ENCODE assay signal across 22 cellular contexts in genomic region chr12:1620093-1620492, GRCh38. TPM values are rescaled to one million over a fixed set of nuclear protein-coding genes. Genes with fewer than 3 reads are reported as not detected.
DNase-seq lines count a peak whose midpoint lies in the region; ATAC-seq and TF ChIP-seq lines count a peak whose summit lies in the region.
"Had no signal": no experiment of that assay in that cellular context is flagged by ENCODE, and none has a peak within 500 bp of the region (broad histone marks: within the 10 kb centered on the region; RNA-seq: fewer than 3 reads in every experiment).

No MANE protein-coding gene starts in this region.

- no peaks in the 10 kb centered on the region for H3K79me2 ChIP-seq in OCI-LY3 (ENCODE audit: low read length)

- H3K9ac ChIP-seq in BLaER1 treated with 17β-estradiol and CSF1 and Interleukin-3, amounts not matched to agents 10 nM and 100 nM = no peak overlapping the region
- H3K9ac ChIP-seq in OCI-LY3 (ENCODE audit: low read length) = no peak overlapping the region
- H3K9ac ChIP-seq: BLaER1 had no signal

- no peak overlapping the region for H3K27ac ChIP-seq in BLaER1 treated with 17β-estradiol and CSF1 and Interleukin-3, amounts not matched to agents 10 nM and 100 nM
- H3K27ac ChIP-seq in OCI-LY3 (ENCODE audit: low read length) = no peak overlapping the region
- H3K27ac ChIP-seq: 22Rv1, BLaER1, Peyer's patch, SJCRH30 had no signal

- intact Hi-C loops in activated CD4-positive, alpha-beta T cell treated with anti-CD3 and anti-CD28 coated beads, Interleukin-2, amount 10 ng/mL, durations not matched to agents 24 days and 14 days (cut with micrococcal nuclease) = no loop called here

- H3K36me3 Mint-ChIP-seq in activated CD4-positive, alpha-beta T cell treated with anti-CD3 and anti-CD28 coated beads, Interleukin-2, amount 10 ng/mL, durations not matched to agents 24 days and 14 days (ENCODE audit: low read depth) = no peaks in the 10 kb centered on the region
- H3K36me3 Mint-ChIP-seq in central memory CD8-positive, alpha-beta T cell (ENCODE audit: insufficient read depth) = no peaks in the 10 kb centered on the region
- H3K36me3 Mint-ChIP-seq in nephron progenitor cell (ENCODE audit: low read depth) = peaks cover 15% of the 10 kb centered on the region
- H3K36me3 Mint-ChIP-seq: CD8-positive, alpha-beta T cell had no signal

- H3K4me3 Mint-ChIP-seq in activated CD4-positive, alpha-beta T cell treated with anti-CD3 and anti-CD28 coated beads, Interleukin-2, amount 10 ng/mL, durations not matched to agents 24 days and 14 days = no peak overlapping the region
- H3K4me3 Mint-ChIP-seq in central memory CD8-positive, alpha-beta T cell = no peak overlapping the region
- H3K4me3 Mint-ChIP-seq in nephron progenitor cell = no peak overlapping the region
- H3K4me3 Mint-ChIP-seq: CD8-positive, alpha-beta T cell had no signal

- no peaks in the 10 kb centered on the region for H3K27me3 ChIP-seq in BLaER1 treated with 17β-estradiol and CSF1 and Interleukin-3, amounts not matched to agents 10 nM and 100 nM
- H3K27me3 ChIP-seq in OCI-LY3 (ENCODE audit: low read depth, low read length) = peaks cover 5% of the 10 kb centered on the region; the same call in 1 of the 2 replicates
- H3K27me3 ChIP-seq: BLaER1, Peyer's patch, SJCRH30 had no signal

- peak overlapping the region; percentile 6 for H3K27ac Mint-ChIP-seq in activated CD4-positive, alpha-beta T cell treated with anti-CD3 and anti-CD28 coated beads, Interleukin-2, amount 10 ng/mL, durations not matched to agents 24 days and 14 days
- H3K27ac Mint-ChIP-seq in central memory CD8-positive, alpha-beta T cell (ENCODE audit: low read depth) = peak overlapping the region; percentile 1
- H3K27ac Mint-ChIP-seq in nephron progenitor cell = no peak overlapping the region
- H3K27ac Mint-ChIP-seq: CD8-positive, alpha-beta T cell had no signal

- no peaks in the 10 kb centered on the region for H3K9me3 ChIP-seq in BLaER1 treated with 17β-estradiol and CSF1 and Interleukin-3, amounts not matched to agents 10 nM and 100 nM (replicated peaks in 1 of 11)
- no peaks in the 10 kb centered on the region for H3K9me3 ChIP-seq in OCI-LY3 (ENCODE audit: insufficient read depth, low read length)
- H3K9me3 ChIP-seq: BLaER1, Peyer's patch, SJCRH30 had no signal

- peaks cover 11 to 72% (median 33%) of the 10 kb centered on the region in 10 experiments for H3K4me1 ChIP-seq in BLaER1 treated with 17β-estradiol and CSF1 and Interleukin-3, amounts not matched to agents 10 nM and 100 nM
- H3K4me1 ChIP-seq in OCI-LY3 (ENCODE audit: low read length) = peaks cover 34% of the 10 kb centered on the region

- TF ChIP-seq CTCF in OCI-LY3 (IDR thresholded peaks at IDR 0.05; ENCODE audit: low read depth, low read length) = no peak
- TF ChIP-seq CTCF in nephron progenitor cell (IDR thresholded peaks at IDR 0.05) = no peak

- no peaks in the 10 kb centered on the region for H3K9me3 Mint-ChIP-seq in activated CD4-positive, alpha-beta T cell treated with anti-CD3 and anti-CD28 coated beads, Interleukin-2, amount 10 ng/mL, durations not matched to agents 24 days and 14 days
- H3K9me3 Mint-ChIP-seq in central memory CD8-positive, alpha-beta T cell = no peaks in the 10 kb centered on the region
- H3K9me3 Mint-ChIP-seq in nephron progenitor cell = peaks cover 4% of the 10 kb centered on the region
- H3K9me3 Mint-ChIP-seq: CD8-positive, alpha-beta T cell had no signal

- peak overlapping the region in 7 of 11 experiments; percentile 12 to 86 (median 74); a peak in 11 of 22 replicates for H3K4me2 ChIP-seq in BLaER1 treated with 17β-estradiol and CSF1 and Interleukin-3, amounts not matched to agents 10 nM and 100 nM
- peak overlapping the region; percentile 58 for H3K4me2 ChIP-seq in OCI-LY3 (ENCODE audit: low read length)
- H3K4me2 ChIP-seq: BLaER1 had no signal

- no peak for ATAC-seq in central memory CD8-positive, alpha-beta T cell (replicated peaks; ENCODE audit: extremely low read depth, poor library complexity, severe bottlenecking)
- ATAC-seq in HG02970 (IDR thresholded peaks at IDR 0.05; ENCODE audit: low FRiP score, unreplicated experiment) = no peak
- ATAC-seq: CD8-positive, alpha-beta T cell; HepG2 had no signal

- in situ Hi-C loops in KBM-7 (cut with MboI; ENCODE audit: low pct_unique_long_range_greater_than_20kb, low sequenced_read_pairs) = loop anchor here (10.0 kb wide), 1 partner anchor 315 kb away; no protein-coding TSS in a partner anchor

- H3K27me3 Mint-ChIP-seq in activated CD4-positive, alpha-beta T cell treated with anti-CD3 and anti-CD28 coated beads, Interleukin-2, amount 10 ng/mL, durations not matched to agents 24 days and 14 days = peaks cover 25% of the 10 kb centered on the region
- peaks cover 43% of the 10 kb centered on the region for H3K27me3 Mint-ChIP-seq in central memory CD8-positive, alpha-beta T cell
- H3K27me3 Mint-ChIP-seq in nephron progenitor cell (ENCODE audit: low read depth, poor library complexity) = no peaks in the 10 kb centered on the region

- no peaks in the 10 kb centered on the region; a peak in 1 of 22 replicates for H4K20me1 ChIP-seq in BLaER1 treated with 17β-estradiol and CSF1 and Interleukin-3, amounts not matched to agents 10 nM and 100 nM
- H4K20me1 ChIP-seq in OCI-LY3 (ENCODE audit: insufficient read depth, low read length) = peaks cover 20% of the 10 kb centered on the region
- H4K20me1 ChIP-seq: BLaER1 had no signal

- H3K36me3 ChIP-seq in BLaER1 treated with 17β-estradiol and CSF1 and Interleukin-3, amounts not matched to agents 10 nM and 100 nM = no peaks in the 10 kb centered on the region
- no peaks in the 10 kb centered on the region for H3K36me3 ChIP-seq in OCI-LY3 (replicated peaks; ENCODE audit: low read depth, low read length)
- H3K36me3 ChIP-seq: BLaER1, Peyer's patch, SJCRH30 had no signal

- peaks cover 29% of the 10 kb centered on the region for H3K4me1 Mint-ChIP-seq in activated CD4-positive, alpha-beta T cell treated with anti-CD3 and anti-CD28 coated beads, Interleukin-2, amount 10 ng/mL, durations not matched to agents 24 days and 14 days
- H3K4me1 Mint-ChIP-seq in central memory CD8-positive, alpha-beta T cell = no peaks in the 10 kb centered on the region
- peaks cover 71% of the 10 kb centered on the region for H3K4me1 Mint-ChIP-seq in nephron progenitor cell

- no peak overlapping the region for H3K4me3 ChIP-seq in BLaER1 treated with 17β-estradiol and CSF1 and Interleukin-3, amounts not matched to agents 10 nM and 100 nM
- no peak overlapping the region; the same call in 1 of the 2 replicates for H3K4me3 ChIP-seq in OCI-LY3 (ENCODE audit: low read length)
- H3K4me3 ChIP-seq: BLaER1, Peyer's patch, SJCRH30 had no signal

- DNase-seq in activated CD4-positive, alpha-beta T cell treated with anti-CD3 and anti-CD28 coated beads, Interleukin-2, amount 10 ng/mL, durations not matched to agents 24 days and 14 days = no peak
- DNase-seq in activated CD4-positive, alpha-beta T cell treated with anti-CD3 and anti-CD28 coated beads for 1 hour = no peak
- DNase-seq in central memory CD8-positive, alpha-beta T cell (ENCODE audit: low spot score in 2 of 2) = no peak
- DNase-seq in nephron progenitor cell (no peak), KBM-7 (no peak)
- DNase-seq: ACHN; CD8-positive, alpha-beta T cell; KG1; NCI-H1105 treated with DMSO at 0.1 percent for 48 hours; NCI-H2081; NCI-H2171; NCI-H524 treated with DMSO at 0.1 percent for 48 hours; NCI-H82; SJCRH30 had no signal

- no peak overlapping the region for H2AFZ ChIP-seq in OCI-LY3 (ENCODE audit: low read depth, low read length)

RNA-seq across cellular contexts. Expression of gene WNT5B, which starts 8.9 kb away (rescaled TPM):
- total RNA-seq in activated CD4-positive, alpha-beta T cell treated with anti-CD3 and anti-CD28 coated beads, Interleukin-2, amount 10 ng/mL, durations not matched to agents 24 days and 14 days = 0.76 and 0.89 TPM in 2 replicates
- total RNA-seq: CD8-positive, alpha-beta T cell; HT-29 had no signal

RNA-seq across cellular contexts. Expression of gene FBXL14, which starts 25.7 kb away (rescaled TPM):
- 17.4 and 18.8 TPM in 2 replicates for total RNA-seq in activated CD4-positive, alpha-beta T cell treated with anti-CD3 and anti-CD28 coated beads, Interleukin-2, amount 10 ng/mL, durations not matched to agents 24 days and 14 days
